In genomic region chr6:43778131-43778857, GRCh38 we compare ENCODE assay signal across 20 cellular contexts. TPM values are rescaled to one million over a fixed set of nuclear protein-coding genes. Genes with fewer than 3 reads are reported as not detected.
DNase-seq lines count a peak whose midpoint lies in the region; ATAC-seq and TF ChIP-seq lines count a peak whose summit lies in the region.
"Had no signal": no experiment of that assay in that cellular context is flagged by ENCODE, and none has a peak within 500 bp of the region (broad histone marks: within the 10 kb centered on the region; RNA-seq: fewer than 3 reads in every experiment).

No MANE protein-coding gene starts in this region.

- 75 to 78% methylated on average over 4 of the region's 4 CpGs for WGBS in heart right ventricle, 2 donors
- 88 to 93% methylated on average over 4 of the region's 4 CpGs for WGBS in aorta, 2 donors

- peaks cover 96% of the 10 kb centered on the region for H3K36me3 Mint-ChIP-seq in brain

- peaks cover 98% of the 10 kb centered on the region for H4K20me1 ChIP-seq in osteoblast (ENCODE audit: insufficient read depth, low read length)

- H3K27me3 Mint-ChIP-seq in brain, result peaks cover 10% of the 10 kb centered on the region

- peaks cover 34 to 100% (median 64%) of the 10 kb centered on the region in 9 donors for H3K4me1 ChIP-seq in heart right ventricle
- H3K4me1 ChIP-seq in osteoblast (ENCODE audit: insufficient read depth, low read length), result peaks cover 25% of the 10 kb centered on the region
- no peaks in the 10 kb centered on the region for H3K4me1 ChIP-seq in aorta (ENCODE audit: control insufficient read depth in 1 of 2, insufficient read depth in 2 of 2, low read length in 2 of 2)

- H3K27ac ChIP-seq in heart right ventricle (peak overlapping the region in 7 of 10 donors; percentile 6 to 64 (median 29)), osteoblast (ENCODE audit: low read depth, low read length) (no peak overlapping the region), aorta (ENCODE audit: low read depth in 1 of 2, low read length in 2 of 2) (no peak overlapping the region)
- H3K27ac ChIP-seq: C4-2B had no signal

- DNase-seq in heart right ventricle, result no peak
- no peak for DNase-seq in left ventricle myocardium superior
- DNase-seq in osteoblast (ENCODE audit: insufficient read length, low spot score, missing footprints), result peak; percentile 32
- peak; percentile 12 to 47 for DNase-seq in aorta
- no peak for DNase-seq in DMS 273 (lab: John Stamatoyannopoulos, UW; ENCODE audit: unreplicated experiment)
- DNase-seq in NCI-H146 treated with DMSO at 0.1 percent for 48 hours (lab: John Stamatoyannopoulos, UW; ENCODE audit: unreplicated experiment), result no peak
- DNase-seq: Caco-2, DMS79, H7, NCI-H1436, NCI-H2081, NCI-H2227 treated with DMSO at 0.1 percent for 48 hours, NCI-H526, PC-3, SHP77 had no signal

- H3K36me3 ChIP-seq in heart right ventricle (peaks cover 4 to 81% (median 57%) of the 10 kb centered on the region in 9 donors), osteoblast (ENCODE audit: insufficient read depth, low read length) (peaks cover 80% of the 10 kb centered on the region), aorta (ENCODE audit: control insufficient read depth in 1 of 2, insufficient read depth in 2 of 2, low read length in 1 of 2) (no peaks in the 10 kb centered on the region)

- peaks cover 0 to 2% (median 0%) of the 10 kb centered on the region in 5 experiments for H3K9me3 Mint-ChIP-seq in brain

- H3K9me3 ChIP-seq in heart right ventricle (no peaks in the 10 kb centered on the region), osteoblast (ENCODE audit: low read depth, low read length) (no peaks in the 10 kb centered on the region), aorta (ENCODE audit: control insufficient read depth, low read length) (no peaks in the 10 kb centered on the region)
- H3K9me3 ChIP-seq: Caco-2 had no signal

- no peak overlapping the region for H3K4me2 ChIP-seq in osteoblast (ENCODE audit: insufficient read depth, low read length)

- TF ChIP-seq CTCF in heart right ventricle (IDR thresholded peaks at IDR 0.05) (no peak), brain (conservative IDR thresholded peaks at IDR 0.05) (no peak), osteoblast (IDR thresholded peaks at IDR 0.05; ENCODE audit: extremely low read depth, low read depth, low read length) (no peak)

- ATAC-seq in heart right ventricle (no peak), left ventricle myocardium superior (no peak), aorta (ENCODE audit: low FRiP score) (no peak), HG03095 (IDR thresholded peaks at IDR 0.05; ENCODE audit: unreplicated experiment) (no peak)
- ATAC-seq: PC-3, SK-N-SH treated with all-trans-retinoic acid at 6 μM for 48 hours had no signal

- intact Hi-C loops in heart right ventricle (cut with DNase I), result loop anchor here in 2 of 10 donors (5.0 to 10.0 kb wide), 2 partner anchors 174 to 447 kb away; partner anchors contain the start of gene SLC29A1 (in 1 of the 2)
- intact Hi-C loops in left ventricle myocardium superior (cut with micrococcal nuclease), result no loop called here
- intact Hi-C loops in aorta (cut with DNase I), result loop anchor here (5.0 to 10.0 kb wide), 2 partner anchors 224 to 467 kb away; partner anchors contain the start of gene HSP90AB1 (in 1 of the 2)

- peaks cover 94% of the 10 kb centered on the region for H3K4me1 Mint-ChIP-seq in brain

- H3K27me3 ChIP-seq in heart right ventricle (no peaks in the 10 kb centered on the region), osteoblast (ENCODE audit: insufficient read depth, low read length) (no peaks in the 10 kb centered on the region), aorta (ENCODE audit: control insufficient read depth in 1 of 2, insufficient read depth in 2 of 2, low read length in 1 of 2) (no peaks in the 10 kb centered on the region)

- no peak overlapping the region for H2AFZ ChIP-seq in osteoblast (ENCODE audit: low read length)

- H3K4me3 Mint-ChIP-seq in brain, result peak overlapping the region in 4 of 5 experiments; percentile 91 to 98 (median 96)
- H3K4me3 Mint-ChIP-seq: IgD-negative memory B cell had no signal

- H3K79me2 ChIP-seq in osteoblast (ENCODE audit: insufficient read depth, low read length), result peaks cover 99% of the 10 kb centered on the region

- H3K4me3 ChIP-seq in heart right ventricle, result no peak overlapping the region
- H3K4me3 ChIP-seq in osteoblast (ENCODE audit: insufficient read depth, low read length), result no peak overlapping the region
- H3K4me3 ChIP-seq in aorta (ENCODE audit: low read length in 2 of 2), result no peak overlapping the region

- H3K27ac Mint-ChIP-seq in brain, result peak overlapping the region in 3 of 5 experiments; percentile 24 to 100 (median 36)
- H3K27ac Mint-ChIP-seq: IgD-negative memory B cell had no signal

RNA-seq across cellular contexts. Expression of gene VEGFA, which starts 8.3 kb away (rescaled TPM):
- total RNA-seq in heart right ventricle (100 to 1,000 TPM; 163 to 456 (median 216) TPM), left ventricle myocardium superior (261 TPM), osteoblast (152 and 193 TPM in 2 replicates), aorta (100 to 1,000 TPM; 107 to 247 TPM)
- polyA plus RNA-seq in heart right ventricle (100 to 1,000 TPM; 133 to 396 TPM), brain (ENCODE audit: insufficient read depth, low read depth, low replicate concordance) (99.2 TPM), aorta (1 to 10 TPM; 7.6 to 8.0 TPM)

Comparison
In these comparisons a context has a peak if more than half of its experiments do, and no peak if none do; other contexts are left out.
1. DNase-seq: peak in osteoblast (single experiment) and aorta (2 of 2); none in heart right ventricle (0 of 2), left ventricle myocardium superior (single experiment), DMS 273 (single experiment) and NCI-H146 treated with DMSO at 0.1 percent for 48 hours (single experiment).
2. H3K27ac ChIP-seq: peak in heart right ventricle (7 of 10); none in osteoblast (single experiment) and aorta (0 of 2).